Comparison of ENCODE assay signal across 11 cellular contexts in genomic region chr2:173359231-173359630, GRCh38. TPM values are rescaled to one million over a fixed set of nuclear protein-coding genes. Genes with fewer than 3 reads are reported as not detected.
A peak's percentile ranks its signal among the peaks of the same experiment; 100 is the strongest.
DNase-seq lines count a peak whose midpoint lies in the region; ATAC-seq and TF ChIP-seq lines count a peak whose summit lies in the region.
"Had no signal": no experiment of that assay in that cellular context is flagged by ENCODE, and none has a peak within 500 bp of the region (broad histone marks: within the 10 kb centered on the region; RNA-seq: fewer than 3 reads in every experiment).

No MANE protein-coding gene starts in this region.

- ATAC-seq in GM21529 (IDR thresholded peaks at IDR 0.05; ENCODE audit: unreplicated experiment) (peak; percentile 59), sciatic nerve (no peak), GM19397 (IDR thresholded peaks at IDR 0.05; ENCODE audit: unreplicated experiment) (no peak), GM19467 (IDR thresholded peaks at IDR 0.05; ENCODE audit: unreplicated experiment) (no peak)

- H3F3A ChIP-seq in MM.1S (ENCODE audit: insufficient read depth, low read length) = peaks cover 13% of the 10 kb centered on the region

- H3K4me3 ChIP-seq in MM.1S (ENCODE audit: low read length) (no peak overlapping the region), breast epithelium (no peak overlapping the region)

- H3K36me3 ChIP-seq in MM.1S (replicated peaks; ENCODE audit: insufficient read depth, low read length) = no peaks in the 10 kb centered on the region
- no peaks in the 10 kb centered on the region for H3K36me3 ChIP-seq in breast epithelium

- H3K4me2 ChIP-seq in MM.1S (ENCODE audit: low read depth, low read length) = no peak overlapping the region

- TF ChIP-seq CTCF in MM.1S (IDR thresholded peaks at IDR 0.05; ENCODE audit: low read length) (no peak), breast epithelium (IDR thresholded peaks at IDR 0.05) (no peak)

- H3K9me3 ChIP-seq in MM.1S (replicated peaks; ENCODE audit: insufficient read depth, low read length) = no peaks in the 10 kb centered on the region
- no peaks in the 10 kb centered on the region for H3K9me3 ChIP-seq in breast epithelium

- no peak overlapping the region for H2AFZ ChIP-seq in MM.1S (ENCODE audit: low read length)

- intact Hi-C loops in breast epithelium (cut with DNase I; ENCODE audit: low total_unique reads) = no loop called here
- intact Hi-C loops in sciatic nerve (cut with DNase I) = no loop called here

- peaks cover 66% of the 10 kb centered on the region for H3K27me3 ChIP-seq in MM.1S (replicated peaks; ENCODE audit: insufficient read depth, low read length)
- peaks cover 0 to 27% of the 10 kb centered on the region in 2 donors for H3K27me3 ChIP-seq in breast epithelium

- no peak overlapping the region for H3K9ac ChIP-seq in MM.1S (ENCODE audit: low read length)

- H3K4me1 ChIP-seq in MM.1S (ENCODE audit: low read length) = peaks cover 14% of the 10 kb centered on the region
- no peaks in the 10 kb centered on the region for H3K4me1 ChIP-seq in breast epithelium

- H3K9me2 ChIP-seq in MM.1S (replicated peaks; ENCODE audit: insufficient read depth, low read length) = no peaks in the 10 kb centered on the region

- no peak overlapping the region for H3K27ac ChIP-seq in MM.1S (ENCODE audit: low read length)
- no peak overlapping the region for H3K27ac ChIP-seq in breast epithelium

- H4K20me1 ChIP-seq in MM.1S (ENCODE audit: insufficient read depth, low read length) = peaks cover 10% of the 10 kb centered on the region; the same call in 1 of the 2 replicates

- TF ChIP-seq POLR2A in breast epithelium (IDR thresholded peaks at IDR 0.05) = no peak

- peaks cover 15% of the 10 kb centered on the region for H3K79me2 ChIP-seq in MM.1S (ENCODE audit: low read length)

- DNase-seq in EL (peak; percentile 13), MM.1S (peak; percentile 78), amniotic epithelial cell (ENCODE audit: low read depth) (peak; percentile 21), breast epithelium (ENCODE audit: low spot score in 2 of 2) (no peak), sciatic nerve (ENCODE audit: low spot score) (no peak)
- DNase-seq: activated T-cell treated with anti-CD3 and anti-CD28 coated beads for 4 hours, COR-L47, SW 1271 had no signal

RNA-seq across cellular contexts. Expression of gene CDCA7, which starts 4.6 kb away (rescaled TPM):
- total RNA-seq in breast epithelium (1 to 10 TPM in 2 of 3 donors, under 1 TPM in 1; 0.16 to 3.2 (median 2.3) TPM), sciatic nerve (1.0 TPM)

Comparison
In these comparisons a context has a peak if more than half of its experiments do, and no peak if none do; other contexts are left out.
1. DNase-seq: peak in EL (single experiment), MM.1S (single experiment) and amniotic epithelial cell (single experiment); none in breast epithelium (0 of 2) and sciatic nerve (single experiment).